Comparison of ENCODE assay signal across 1 cellular context in the genomic region with DNA sequence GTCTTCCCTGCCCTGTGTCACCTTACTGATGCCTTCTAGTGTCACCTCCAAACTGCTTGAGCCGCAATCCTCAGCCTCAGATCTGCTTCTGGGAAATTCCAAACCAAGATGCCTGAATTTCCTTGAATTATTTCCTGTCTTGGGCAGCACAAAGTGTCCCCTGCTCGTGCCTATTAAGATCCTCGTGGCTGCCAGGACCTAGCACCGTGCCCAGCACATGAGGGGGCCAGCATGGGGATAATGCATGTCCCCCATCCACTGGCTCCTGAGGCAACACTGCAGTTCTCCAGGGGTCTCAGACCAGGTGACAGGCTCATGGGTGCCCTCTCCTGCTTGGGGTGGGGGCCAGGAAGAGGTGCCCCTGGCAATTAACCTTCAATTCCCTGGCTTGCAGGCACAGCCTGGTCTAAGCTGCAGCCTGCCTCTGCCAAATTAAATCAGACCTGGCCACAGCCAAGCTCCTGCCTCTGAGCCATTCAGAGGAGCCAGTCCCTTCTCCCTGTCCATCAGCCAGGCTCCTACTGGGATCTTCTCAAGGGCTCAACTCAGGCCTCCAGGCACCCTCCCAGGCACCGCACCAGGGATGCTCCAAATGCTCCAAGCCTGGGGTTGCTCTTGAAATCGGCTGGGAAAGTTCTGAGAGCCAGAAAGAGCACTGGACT.
TF ChIP-seq lines count a peak whose summit lies in the region.

No MANE protein-coding gene starts in this region.

TF ChIP-seq in HCT116, 20 proteins besides CTCF, POLR2A, EP300 and RAD21 (continued from another document):
- TF ChIP-seq, protein P1, sequence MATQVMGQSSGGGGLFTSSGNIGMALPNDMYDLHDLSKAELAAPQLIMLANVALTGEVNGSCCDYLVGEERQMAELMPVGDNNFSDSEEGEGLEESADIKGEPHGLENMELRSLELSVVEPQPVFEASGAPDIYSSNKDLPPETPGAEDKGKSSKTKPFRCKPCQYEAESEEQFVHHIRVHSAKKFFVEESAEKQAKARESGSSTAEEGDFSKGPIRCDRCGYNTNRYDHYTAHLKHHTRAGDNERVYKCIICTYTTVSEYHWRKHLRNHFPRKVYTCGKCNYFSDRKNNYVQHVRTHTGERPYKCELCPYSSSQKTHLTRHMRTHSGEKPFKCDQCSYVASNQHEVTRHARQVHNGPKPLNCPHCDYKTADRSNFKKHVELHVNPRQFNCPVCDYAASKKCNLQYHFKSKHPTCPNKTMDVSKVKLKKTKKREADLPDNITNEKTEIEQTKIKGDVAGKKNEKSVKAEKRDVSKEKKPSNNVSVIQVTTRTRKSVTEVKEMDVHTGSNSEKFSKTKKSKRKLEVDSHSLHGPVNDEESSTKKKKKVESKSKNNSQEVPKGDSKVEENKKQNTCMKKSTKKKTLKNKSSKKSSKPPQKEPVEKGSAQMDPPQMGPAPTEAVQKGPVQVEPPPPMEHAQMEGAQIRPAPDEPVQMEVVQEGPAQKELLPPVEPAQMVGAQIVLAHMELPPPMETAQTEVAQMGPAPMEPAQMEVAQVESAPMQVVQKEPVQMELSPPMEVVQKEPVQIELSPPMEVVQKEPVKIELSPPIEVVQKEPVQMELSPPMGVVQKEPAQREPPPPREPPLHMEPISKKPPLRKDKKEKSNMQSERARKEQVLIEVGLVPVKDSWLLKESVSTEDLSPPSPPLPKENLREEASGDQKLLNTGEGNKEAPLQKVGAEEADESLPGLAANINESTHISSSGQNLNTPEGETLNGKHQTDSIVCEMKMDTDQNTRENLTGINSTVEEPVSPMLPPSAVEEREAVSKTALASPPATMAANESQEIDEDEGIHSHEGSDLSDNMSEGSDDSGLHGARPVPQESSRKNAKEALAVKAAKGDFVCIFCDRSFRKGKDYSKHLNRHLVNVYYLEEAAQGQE (IDR thresholded peaks at IDR 0.05; ENCODE audit: low read depth) = no peak
- TF ChIP-seq POLR2AphosphoS5 (IDR thresholded peaks at IDR 0.05; ENCODE audit: low read depth, low read length) (no peak), CEBPB (IDR thresholded peaks at IDR 0.05; ENCODE audit: low read depth) (no peak), SRF (IDR thresholded peaks at IDR 0.05; ENCODE audit: low read depth) (no peak), JUND (IDR thresholded peaks at IDR 0.05) (no peak), ZFX (IDR thresholded peaks at IDR 0.05) (no peak), SIN3A (IDR thresholded peaks at IDR 0.05; ENCODE audit: low read depth) (no peak), EGR1 (IDR thresholded peaks at IDR 0.05; ENCODE audit: low read depth) (no peak), ZNF274 (IDR thresholded peaks at IDR 0.05; ENCODE audit: low read depth, low read length) (no peak)
- TF ChIP-seq, protein P2, sequence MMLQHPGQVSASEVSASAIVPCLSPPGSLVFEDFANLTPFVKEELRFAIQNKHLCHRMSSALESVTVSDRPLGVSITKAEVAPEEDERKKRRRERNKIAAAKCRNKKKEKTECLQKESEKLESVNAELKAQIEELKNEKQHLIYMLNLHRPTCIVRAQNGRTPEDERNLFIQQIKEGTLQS (IDR thresholded peaks at IDR 0.05) = no peak
- TF ChIP-seq, protein P3, sequence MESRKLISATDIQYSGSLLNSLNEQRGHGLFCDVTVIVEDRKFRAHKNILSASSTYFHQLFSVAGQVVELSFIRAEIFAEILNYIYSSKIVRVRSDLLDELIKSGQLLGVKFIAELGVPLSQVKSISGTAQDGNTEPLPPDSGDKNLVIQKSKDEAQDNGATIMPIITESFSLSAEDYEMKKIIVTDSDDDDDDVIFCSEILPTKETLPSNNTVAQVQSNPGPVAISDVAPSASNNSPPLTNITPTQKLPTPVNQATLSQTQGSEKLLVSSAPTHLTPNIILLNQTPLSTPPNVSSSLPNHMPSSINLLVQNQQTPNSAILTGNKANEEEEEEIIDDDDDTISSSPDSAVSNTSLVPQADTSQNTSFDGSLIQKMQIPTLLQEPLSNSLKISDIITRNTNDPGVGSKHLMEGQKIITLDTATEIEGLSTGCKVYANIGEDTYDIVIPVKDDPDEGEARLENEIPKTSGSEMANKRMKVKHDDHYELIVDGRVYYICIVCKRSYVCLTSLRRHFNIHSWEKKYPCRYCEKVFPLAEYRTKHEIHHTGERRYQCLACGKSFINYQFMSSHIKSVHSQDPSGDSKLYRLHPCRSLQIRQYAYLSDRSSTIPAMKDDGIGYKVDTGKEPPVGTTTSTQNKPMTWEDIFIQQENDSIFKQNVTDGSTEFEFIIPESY (IDR thresholded peaks at IDR 0.05; ENCODE audit: extremely low read depth, insufficient replicate concordance, low read length) = no peak
